Comparison of ENCODE assay signal across 19 cellular contexts in genomic region chr5:165622864-165623536, GRCh38.
DNase-seq lines count a peak whose midpoint lies in the region; ATAC-seq, FAIRE-seq and TF ChIP-seq lines count a peak whose summit lies in the region.
"Had no signal": no experiment of that assay in that cellular context is flagged by ENCODE, and none has a peak within 500 bp of the region (broad histone marks: within the 10 kb centered on the region; RNA-seq: fewer than 3 reads in every experiment).

No MANE protein-coding gene starts in this region.

- H3K4me2 ChIP-seq in A549 = peak overlapping the region; percentile 80
- H3K4me2 ChIP-seq in OCI-LY3 (ENCODE audit: low read length) = peak overlapping the region; percentile 70
- H3K4me2 ChIP-seq in H1 (ENCODE audit: insufficient read depth in 1 of 2, low read depth in 2 of 2, low read length in 2 of 2) = no peak overlapping the region

- TF ChIP-seq POLR2A in A549 (IDR thresholded peaks at IDR 0.05; ENCODE audit: low read length) (no peak), H1 (IDR thresholded peaks at IDR 0.05; ENCODE audit: control extremely low read depth in 1 of 2, low read depth in 2 of 2, low read length in 2 of 2) (no peak)

- POLR2A ChIA-PET in A549 (lab: Yijun Ruan, JAX) (no interaction called here), H1 (lab: Charles Lee; ENCODE audit: partially characterized antibody) (no interaction called here)

- ATAC-seq in A549 (peak in 1 of 2 experiments; percentile 49; a peak in 3 of 6 replicates), HG03095 (IDR thresholded peaks at IDR 0.05; ENCODE audit: unreplicated experiment) (no peak)
- ATAC-seq: gastroesophageal sphincter; stimulated activated naive CD8-positive, alpha-beta T cell treated with anti-CD3 and anti-CD28 coated beads, Interleukin-15, amount 100 ng/mL, for 72 hours had no signal

- H2BK20ac ChIP-seq in H1 (ENCODE audit: low read length) = no peak overlapping the region

- no peak overlapping the region for H3K18ac ChIP-seq in H1 (ENCODE audit: extremely low read depth, low read length)

- H3K9me3 ChIP-seq in A549 = no peaks in the 10 kb centered on the region
- H3K9me3 ChIP-seq in OCI-LY3 (ENCODE audit: insufficient read depth, low read length) = no peaks in the 10 kb centered on the region
- no peaks in the 10 kb centered on the region for H3K9me3 ChIP-seq in H1 (ENCODE audit: insufficient read depth in 2 of 2, low read depth in 1 of 2, low read length in 1 of 2)
- H3K9me3 ChIP-seq: Caco-2, gastroesophageal sphincter, HAP-1 had no signal

- H3K56ac ChIP-seq in H1 (replicated peaks; ENCODE audit: insufficient read length, low read depth, low read length) = no peak overlapping the region

- H3K4ac ChIP-seq in H1 (replicated peaks; ENCODE audit: insufficient read length, low read depth, low read length) = no peak overlapping the region

- H3K79me2 ChIP-seq in OCI-LY3 (ENCODE audit: low read length) = no peaks in the 10 kb centered on the region
- no peaks in the 10 kb centered on the region for H3K79me2 ChIP-seq in H1 (ENCODE audit: control insufficient read depth in 1 of 2, insufficient read depth in 2 of 2, low read length in 2 of 2)
- H3K79me2 ChIP-seq: parathyroid adenoma had no signal

- 0 out of 6 replicates have a peak overlapping the region, but pooled peaks of 1 of the 2 experiments have one; percentile 8 for H3K27ac ChIP-seq in A549
- no peak overlapping the region for H3K27ac ChIP-seq in OCI-LY3 (ENCODE audit: low read length)
- H3K27ac ChIP-seq in H1 (ENCODE audit: low read depth, low read length) = no peak overlapping the region
- H3K27ac ChIP-seq: gastroesophageal sphincter, parathyroid adenoma, spleen had no signal

- CTCF ChIA-PET in A549 (lab: Yijun Ruan, JAX) = no interaction called here
- CTCF ChIA-PET in H1 (lab: Charles Lee; ENCODE audit: partially characterized antibody) = no interaction called here

- peak overlapping the region; percentile 97 for H2AFZ ChIP-seq in OCI-LY3 (ENCODE audit: low read depth, low read length)
- H2AFZ ChIP-seq in H1 (ENCODE audit: low read length) = peak overlapping the region; percentile 66
- H2AFZ ChIP-seq: parathyroid adenoma had no signal

- H3K27me3 Mint-ChIP-seq in HFFc6 (ENCODE audit: insufficient read depth) = no peaks in the 10 kb centered on the region
- H3K27me3 Mint-ChIP-seq: central memory CD8-positive, alpha-beta T cell; stimulated activated naive CD8-positive, alpha-beta T cell treated with anti-CD3 and anti-CD28 coated beads, Interleukin-15, amount 100 ng/mL, for 72 hours had no signal

- H4K20me1 ChIP-seq in OCI-LY3 (ENCODE audit: insufficient read depth, low read length) (no peaks in the 10 kb centered on the region), H1 (replicated peaks in 1 of 2; ENCODE audit: control insufficient read depth in 1 of 2, insufficient read depth in 2 of 2, low read length in 2 of 2) (no peaks in the 10 kb centered on the region)

- H2BK5ac ChIP-seq in H1 (ENCODE audit: low read depth, low read length) = no peak overlapping the region

- H3K4me1 Mint-ChIP-seq in HFFc6 (ENCODE audit: low read depth) = no peaks in the 10 kb centered on the region
- H3K4me1 Mint-ChIP-seq: central memory CD8-positive, alpha-beta T cell; stimulated activated naive CD8-positive, alpha-beta T cell treated with anti-CD3 and anti-CD28 coated beads, Interleukin-15, amount 100 ng/mL, for 72 hours had no signal

- WGBS in A549 (ENCODE audit: missing lambda C conversion rate) = 15% methylated on average over 7 of the region's 7 CpGs
- whole genome bisulfite sequencing in H1 (ENCODE audit: extremely low coverage in 1 of 2, insufficient coverage in 1 of 2, insufficient read length in 1 of 2, insufficient replicate concordance in 2 of 2, low coverage in 1 of 2, low lambda C conversion rate in 2 of 2, missing lambda C conversion rate in 1 of 2), 2 experiments = 89% methylated on average over 7 of the region's 7 CpGs; no CpG with 5 or more reads in 1 of the 2 experiments

- H3K27me3 ChIP-seq in OCI-LY3 (ENCODE audit: low read depth, low read length) (no peaks in the 10 kb centered on the region), H1 (replicated peaks in 1 of 4; ENCODE audit: control insufficient read depth in 3 of 4, extremely low read depth in 1 of 4, insufficient read depth in 3 of 4, low read length in 3 of 4) (no peaks in the 10 kb centered on the region)
- H3K27me3 ChIP-seq: gastroesophageal sphincter, spleen had no signal

- no peak for TF ChIP-seq CTCF in A549 (IDR thresholded peaks at IDR 0.05)
- TF ChIP-seq CTCF in HFFc6 (IDR thresholded peaks at IDR 0.05) = no peak
- no peak for TF ChIP-seq CTCF in OCI-LY3 (IDR thresholded peaks at IDR 0.05; ENCODE audit: low read depth, low read length)
- no peak for TF ChIP-seq CTCF in H1 (IDR thresholded peaks at IDR 0.05; ENCODE audit: control extremely low read depth in 1 of 3, insufficient read depth in 1 of 3, low read depth in 1 of 3, low read length in 3 of 3)
- no peak for TF ChIP-seq CTCF in foreskin fibroblast (IDR thresholded peaks at IDR 0.05; ENCODE audit: low read depth, low read length)

- H2BK12ac ChIP-seq in H1 (ENCODE audit: low read depth, low read length) = no peak overlapping the region

- H3K36me3 Mint-ChIP-seq in HFFc6 (ENCODE audit: low read depth) = no peaks in the 10 kb centered on the region

- TF ChIP-seq RAD21 in A549 (conservative IDR thresholded peaks at IDR 0.05 in 1 of 2, IDR thresholded peaks at IDR 0.05 in 1 of 2) = no peak
- no peak for TF ChIP-seq RAD21 in H1 (IDR thresholded peaks at IDR 0.05 in 1 of 2, conservative IDR thresholded peaks at IDR 0.05 in 1 of 2; ENCODE audit: low read depth in 2 of 2, low read length in 2 of 2)

- peaks cover 20% of the 10 kb centered on the region for H3K9me3 Mint-ChIP-seq in HFFc6

- peaks cover 2% of the 10 kb centered on the region; the same call in 1 of the 2 replicates for H3K23me2 ChIP-seq in H1 (ENCODE audit: low read depth, low read length)

- peak overlapping the region; percentile 30; the same call in 1 of the 2 replicates for H3K4me3 Mint-ChIP-seq in HFFc6
- H3K4me3 Mint-ChIP-seq: central memory CD8-positive, alpha-beta T cell; stimulated activated naive CD8-positive, alpha-beta T cell treated with anti-CD3 and anti-CD28 coated beads, Interleukin-15, amount 100 ng/mL, for 72 hours had no signal

- no peak for TF ChIP-seq EP300 in A549 (IDR thresholded peaks at IDR 0.05)
- no peak for TF ChIP-seq EP300 in H1 (IDR thresholded peaks at IDR 0.05; ENCODE audit: borderline replicate concordance in 1 of 2, low read depth in 2 of 2, low read length in 2 of 2)

- no peak overlapping the region for H4K91ac ChIP-seq in H1 (replicated peaks; ENCODE audit: insufficient read length, low read length)

- FAIRE-seq in A549 (lab: Jason Lieb, UNC) (no peak), H1 (lab: Jason Lieb, UNC) (no peak)
- FAIRE-seq: endometrium, kidney had no signal

- no peaks in the 10 kb centered on the region for H3K79me1 ChIP-seq in H1 (ENCODE audit: low read depth, low read length)

- H3K4me3 ChIP-seq in A549 (peak overlapping the region; percentile 30), OCI-LY3 (ENCODE audit: low read length) (peak overlapping the region; percentile 69), H1 (ENCODE audit: extremely low read depth in 1 of 4, insufficient read depth in 2 of 4, low read depth in 3 of 4, low read length in 4 of 4) (no peak overlapping the region), foreskin fibroblast (ENCODE audit: low read depth in 1 of 2, low read length in 2 of 2) (no peak overlapping the region)
- H3K4me3 ChIP-seq: gastroesophageal sphincter, HAP-1 had no signal

- no peak for DNase-seq in A549 (ENCODE audit: low read depth in 1 of 2, low spot score in 1 of 2)
- no peak for DNase-seq in HFFc6
- no peak for DNase-seq in H1 (ENCODE audit: low read depth in 1 of 2, low spot score in 2 of 2)
- DNase-seq in foreskin fibroblast = no peak
- no peak for DNase-seq in NCI-H2171 treated with DMSO at 0.1 percent for 48 hours (lab: John Stamatoyannopoulos, UW)
- DNase-seq in NCI-H1436 treated with DMSO at 0.1 percent for 48 hours (lab: John Stamatoyannopoulos, UW) = no peak
- DNase-seq: activated CD4-positive, alpha-beta T cell treated with anti-CD3 and anti-CD28 coated beads for 1 hour; Caco-2; kidney; NCI-H2171; spleen; stimulated activated naive CD8-positive, alpha-beta T cell treated with anti-CD3 and anti-CD28 coated beads, Interleukin-15, amount 100 ng/mL, for 72 hours had no signal

- H3K4me1 ChIP-seq in A549 (no peaks in the 10 kb centered on the region), OCI-LY3 (ENCODE audit: low read length) (no peaks in the 10 kb centered on the region), H1 (replicated peaks in 1 of 4; ENCODE audit: control insufficient read depth in 3 of 4, insufficient read depth in 4 of 4, low read length in 3 of 4) (no peaks in the 10 kb centered on the region)
- H3K4me1 ChIP-seq: Caco-2, gastroesophageal sphincter, parathyroid adenoma had no signal

- H3K9ac ChIP-seq in OCI-LY3 (ENCODE audit: low read length) (no peak overlapping the region), H1 (replicated peaks in 1 of 4; ENCODE audit: extremely low read depth in 1 of 4, low read depth in 3 of 4, low read length in 3 of 4) (no peak overlapping the region)
- H3K9ac ChIP-seq: parathyroid adenoma had no signal

- H4K8ac ChIP-seq in H1 (ENCODE audit: extremely low read depth, insufficient read depth, low read length) = no peak overlapping the region

- no peak overlapping the region for H3K23ac ChIP-seq in H1 (ENCODE audit: insufficient read length)

- no peak overlapping the region for H3K27ac Mint-ChIP-seq in HFFc6
- H3K27ac Mint-ChIP-seq: stimulated activated naive CD8-positive, alpha-beta T cell treated with anti-CD3 and anti-CD28 coated beads, Interleukin-15, amount 100 ng/mL, for 72 hours had no signal

- H3K14ac ChIP-seq in H1 (ENCODE audit: insufficient read length) = no peak overlapping the region

- H2BK120ac ChIP-seq in H1 (replicated peaks; ENCODE audit: low read depth, low read length) = no peak overlapping the region

- no peak overlapping the region for H4K5ac ChIP-seq in H1 (ENCODE audit: insufficient read length, low read depth, low read length)

- H2BK15ac ChIP-seq in H1 (ENCODE audit: low read length) = no peak overlapping the region

- H2AK5ac ChIP-seq in H1 (ENCODE audit: low read depth, low read length) = no peak overlapping the region

- H3K36me3 ChIP-seq in OCI-LY3 (replicated peaks; ENCODE audit: low read depth, low read length) (no peaks in the 10 kb centered on the region), H1 (ENCODE audit: control insufficient read depth in 2 of 4, insufficient read depth in 4 of 4, low read length in 3 of 4) (no peaks in the 10 kb centered on the region)
- H3K36me3 ChIP-seq: gastroesophageal sphincter, HAP-1, spleen had no signal

TF ChIP-seq in A549, 52 proteins besides CTCF, POLR2A, EP300 and RAD21 (continues in another document):
- no peak for TF ChIP-seq FOSB (CRISPR knock-in tag; IDR thresholded peaks at IDR 0.05)
- TF ChIP-seq GATA3 (IDR thresholded peaks at IDR 0.05; ENCODE audit: borderline replicate concordance) = no peak
- no peak for TF ChIP-seq POLR2AphosphoS2 (conservative IDR thresholded peaks at IDR 0.05; ENCODE audit: low read length)

TF ChIP-seq in H1, 55 proteins besides CTCF, POLR2A, EP300 and RAD21 (continues in another document):
- TF ChIP-seq EZH2 (IDR thresholded peaks at IDR 0.05; ENCODE audit: low read depth, low read length, severe bottlenecking) (no peak), SRF (IDR thresholded peaks at IDR 0.05; ENCODE audit: low read depth, low read length) (no peak), EGR1 (IDR thresholded peaks at IDR 0.05; ENCODE audit: borderline replicate concordance, low read depth, low read length) (no peak), SP2 (IDR thresholded peaks at IDR 0.05; ENCODE audit: low read length) (no peak)

Comparison
In these comparisons a context has a peak if more than half of its experiments do, and no peak if none do; other contexts are left out.
1. H3K4me2 ChIP-seq: peak in A549 (single experiment) and OCI-LY3 (single experiment); none in H1 (0 of 2).
2. H3K4me3 ChIP-seq: peak in A549 (single experiment) and OCI-LY3 (single experiment); none in H1 (0 of 4) and foreskin fibroblast (0 of 2).